In the genomic region with DNA sequence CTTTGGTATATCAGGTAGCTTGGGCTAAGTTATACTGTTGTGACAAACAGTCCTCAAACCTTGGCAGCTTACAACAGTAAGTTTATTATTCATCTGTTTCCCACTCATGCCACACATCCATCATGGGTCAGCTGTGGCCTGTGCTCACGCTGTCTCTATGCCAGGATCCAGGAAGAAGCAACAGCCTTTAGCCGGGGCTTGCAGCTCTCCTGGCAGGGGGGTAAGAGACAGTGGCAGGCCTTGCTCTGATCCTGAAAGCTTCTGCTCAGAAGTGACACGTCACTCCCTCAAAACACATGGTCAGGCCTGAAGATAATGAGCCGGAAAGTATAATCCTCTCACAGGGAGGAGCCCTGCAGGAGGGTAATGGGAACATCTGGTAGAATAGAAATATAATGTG, we compare ENCODE assay signal across 15 cellular contexts.
A peak's percentile ranks its signal among the peaks of the same experiment; 100 is the strongest.
DNase-seq lines count a peak whose midpoint lies in the region; TF ChIP-seq lines count a peak whose summit lies in the region.
"Had no signal": no experiment of that assay in that cellular context is flagged by ENCODE, and none has a peak within 500 bp of the region (broad histone marks: within the 10 kb centered on the region; RNA-seq: fewer than 3 reads in every experiment).

No MANE protein-coding gene starts in this region.

- 0 out of 2 replicates have a peak overlapping the region, but pooled peaks have one; percentile 11 for H3K4me3 ChIP-seq in SK-N-MC
- H3K4me3 ChIP-seq in BE2C (ENCODE audit: low read depth, low read length) = no peak overlapping the region
- H3K4me3 ChIP-seq: esophagus muscularis mucosa, ovary had no signal

- peak overlapping the region; percentile 59; the same call in 1 of the 2 replicates for H3K27ac ChIP-seq in SK-N-MC
- H3K27ac ChIP-seq: esophagus muscularis mucosa, ovary had no signal

- H3K4me3 Mint-ChIP-seq in activated naive CD4-positive, alpha-beta T cell treated with anti-CD3 and anti-CD28 coated beads, Interleukin-2, amount 50 U/mL, for 24 hours = no peak overlapping the region
- no peak overlapping the region for H3K4me3 Mint-ChIP-seq in type B pancreatic cell
- H3K4me3 Mint-ChIP-seq: activated B cell treated with CpG ODN at 0.5 μM for 24 hours; activated T-cell treated with anti-CD3 and anti-CD28 coated beads, Interleukin-2, amount 50 U/mL, for 4 hours had no signal

- H3K27ac Mint-ChIP-seq in activated naive CD4-positive, alpha-beta T cell treated with anti-CD3 and anti-CD28 coated beads, Interleukin-2, amount 50 U/mL, for 24 hours = peak overlapping the region; percentile 41
- peak overlapping the region; percentile 64 for H3K27ac Mint-ChIP-seq in type B pancreatic cell
- H3K27ac Mint-ChIP-seq: activated B cell treated with CpG ODN at 0.5 μM for 24 hours had no signal

- TF ChIP-seq CTCF in type B pancreatic cell (conservative IDR thresholded peaks at IDR 0.05) (no peak), GM20000 (IDR thresholded peaks at IDR 0.05; ENCODE audit: extremely low read depth, missing control alignments) (no peak), BE2C (IDR thresholded peaks at IDR 0.05; ENCODE audit: low read depth, low read length) (no peak)

- H3K4me1 Mint-ChIP-seq in activated naive CD4-positive, alpha-beta T cell treated with anti-CD3 and anti-CD28 coated beads, Interleukin-2, amount 50 U/mL, for 24 hours = peaks cover 21% of the 10 kb centered on the region
- H3K4me1 Mint-ChIP-seq in type B pancreatic cell (ENCODE audit: unreplicated experiment) = peaks cover 5% of the 10 kb centered on the region

- no peak overlapping the region for H3K9ac ChIP-seq in SK-N-MC (ENCODE audit: insufficient read length)

- CTCF ChIA-PET in HEK293T (lab: Yijun Ruan, JAX) = no interaction called here

- no peaks in the 10 kb centered on the region for H3K27me3 Mint-ChIP-seq in activated naive CD4-positive, alpha-beta T cell treated with anti-CD3 and anti-CD28 coated beads, Interleukin-2, amount 50 U/mL, for 24 hours
- H3K27me3 Mint-ChIP-seq in type B pancreatic cell = no peaks in the 10 kb centered on the region
- H3K27me3 Mint-ChIP-seq: activated B cell treated with CpG ODN at 0.5 μM for 24 hours had no signal

- H3K36me3 Mint-ChIP-seq in activated naive CD4-positive, alpha-beta T cell treated with anti-CD3 and anti-CD28 coated beads, Interleukin-2, amount 50 U/mL, for 24 hours = peaks cover 12% of the 10 kb centered on the region
- H3K36me3 Mint-ChIP-seq in type B pancreatic cell = peaks cover 6% of the 10 kb centered on the region

- POLR2A ChIA-PET in HEK293T (lab: Yijun Ruan, JAX) = no interaction called here

- no peaks in the 10 kb centered on the region for H3K9me3 Mint-ChIP-seq in activated naive CD4-positive, alpha-beta T cell treated with anti-CD3 and anti-CD28 coated beads, Interleukin-2, amount 50 U/mL, for 24 hours
- no peaks in the 10 kb centered on the region for H3K9me3 Mint-ChIP-seq in type B pancreatic cell
- H3K9me3 Mint-ChIP-seq: activated B cell treated with CpG ODN at 0.5 μM for 24 hours; activated T-cell treated with anti-CD3 and anti-CD28 coated beads, Interleukin-2, amount 50 U/mL, for 4 hours had no signal

- H3K27me3 ChIP-seq in BE2C = no peaks in the 10 kb centered on the region
- H3K27me3 ChIP-seq: esophagus muscularis mucosa, ovary had no signal

- no peaks in the 10 kb centered on the region for H3K4me1 ChIP-seq in BE2C
- H3K4me1 ChIP-seq: esophagus muscularis mucosa had no signal

- no peaks in the 10 kb centered on the region for H3K36me3 ChIP-seq in SK-N-MC (ENCODE audit: insufficient read depth, low read length)
- H3K36me3 ChIP-seq in BE2C = no peaks in the 10 kb centered on the region
- H3K36me3 ChIP-seq: ovary had no signal

- no peak for DNase-seq in activated naive CD4-positive, alpha-beta T cell treated with Interleukin-2 at 50 U/mL for 16 hours
- peak; percentile 32 for DNase-seq in SK-N-MC (ENCODE audit: low read depth, low spot score)
- peak; percentile 41 for DNase-seq in glomerular visceral epithelial cell (ENCODE audit: extremely low spot score)
- no peak for DNase-seq in type B pancreatic cell (ENCODE audit: extremely low spot score, unreplicated experiment)
- DNase-seq in GM20000 (ENCODE audit: low spot score) = no peak
- no peak for DNase-seq in HEK293T (ENCODE audit: extremely low spot score)
- DNase-seq in BE2C = no peak
- DNase-seq: activated B cell treated with CpG ODN at 0.5 μM for 24 hours; activated T-cell treated with anti-CD3 and anti-CD28 coated beads, Interleukin-2, amount 50 U/mL, for 4 hours; GF-D8; NCI-H1930; stimulated activated CD4-positive, alpha-beta T cell treated with anti-CD3 and anti-CD28 coated beads, Interleukin-4, amount 100 ng/mL, for 24 hours had no signal

- H3K9me3 ChIP-seq in SK-N-MC (ENCODE audit: low read depth, low read length) = no peaks in the 10 kb centered on the region
- H3K9me3 ChIP-seq in BE2C = no peaks in the 10 kb centered on the region
- H3K9me3 ChIP-seq: esophagus muscularis mucosa, ovary had no signal

TF ChIP-seq in HEK293T, 16 proteins besides CTCF, POLR2A, EP300 and RAD21:
- TF ChIP-seq TARDBP (IDR thresholded peaks at IDR 0.05) (no peak), ZNF384 (IDR thresholded peaks at IDR 0.05) (no peak), ELF4 (IDR thresholded peaks at IDR 0.05) (no peak), ARNT (IDR thresholded peaks at IDR 0.05) (no peak), CTBP1 (IDR thresholded peaks at IDR 0.05; ENCODE audit: borderline replicate concordance) (no peak), SP1 (IDR thresholded peaks at IDR 0.05) (no peak), HDGF (IDR thresholded peaks at IDR 0.05; ENCODE audit: borderline replicate concordance) (no peak), PKNOX1 (IDR thresholded peaks at IDR 0.05) (no peak), BHLHE40 (IDR thresholded peaks at IDR 0.05; ENCODE audit: borderline replicate concordance) (no peak), L3MBTL2 (conservative IDR thresholded peaks at IDR 0.05) (no peak), LEF1 (IDR thresholded peaks at IDR 0.05; ENCODE audit: borderline replicate concordance) (no peak), FOXK2 (IDR thresholded peaks at IDR 0.05) (no peak), FOXA1 (IDR thresholded peaks at IDR 0.05) (no peak), SUZ12 (IDR thresholded peaks at IDR 0.05) (no peak)

Comparison
In these comparisons a context has a peak if more than half of its experiments do, and no peak if none do; other contexts are left out.
1. DNase-seq: peak in SK-N-MC (single experiment) and glomerular visceral epithelial cell (single experiment); none in activated naive CD4-positive, alpha-beta T cell treated with Interleukin-2 at 50 U/mL for 16 hours (single experiment), type B pancreatic cell (single experiment), GM20000 (single experiment), HEK293T (single experiment) and BE2C (single experiment).